ENCODE assay signal across 13 cellular contexts in genomic region chr4:143699331-143700059, GRCh38. TPM values are rescaled to one million over a fixed set of nuclear protein-coding genes. Genes with fewer than 3 reads are reported as not detected.
DNase-seq lines count a peak whose midpoint lies in the region; ATAC-seq and TF ChIP-seq lines count a peak whose summit lies in the region.
"Had no signal": no experiment of that assay in that cellular context is flagged by ENCODE, and none has a peak within 500 bp of the region (broad histone marks: within the 10 kb centered on the region; RNA-seq: fewer than 3 reads in every experiment).

No MANE protein-coding gene starts in this region.

- H3K4me3 Mint-ChIP-seq in MCF 10A (ENCODE audit: unreplicated experiment): peak overlapping the region; percentile 68
- H3K4me3 Mint-ChIP-seq in naive thymus-derived CD8-positive, alpha-beta T cell: peak overlapping the region in 6 of 10 donors; percentile 13 to 70 (median 54)

- no peak overlapping the region for H3K9ac ChIP-seq in mammary epithelial cell (ENCODE audit: insufficient read depth, low read length)

- H3K27me3 Mint-ChIP-seq in MCF 10A (ENCODE audit: insufficient read depth, unreplicated experiment): peaks cover 84% of the 10 kb centered on the region
- H3K27me3 Mint-ChIP-seq in naive thymus-derived CD8-positive, alpha-beta T cell: peaks cover 13 to 60% (median 56%) of the 10 kb centered on the region in 5 donors

- H3K9me3 ChIP-seq in mammary epithelial cell (replicated peaks; ENCODE audit: insufficient read depth, low read length) (no peaks in the 10 kb centered on the region), upper lobe of right lung (no peaks in the 10 kb centered on the region)
- no peaks in the 10 kb centered on the region for H3K9me3 ChIP-seq in effector memory CD4-positive, alpha-beta T cell (ENCODE audit: control insufficient read depth, low read length)
- H3K9me3 ChIP-seq: mucosa of descending colon had no signal

- CTCF ChIA-PET in MCF 10A (lab: Yijun Ruan, JAX) (interaction anchor here (0.7 kb wide), 1 partner anchor 28 kb away, joined by 3 read pairs; no protein-coding TSS in a partner anchor), mammary epithelial cell (lab: Charles Lee; ENCODE audit: low non-redundant PET) (no interaction called here)

- WGBS in mammary epithelial cell (ENCODE audit: low coverage, missing lambda C conversion rate): 77% methylated on average over 17 of the region's 41 CpGs

- BruUV-seq in MCF 10A (replicated peaks; lab: Mats Ljungman, UMichigan) (no TSS peak), mammary epithelial cell (replicated peaks; lab: Mats Ljungman, UMichigan) (no TSS peak)

- no peak for ATAC-seq in naive thymus-derived CD8-positive, alpha-beta T cell
- ATAC-seq in upper lobe of right lung: peak; percentile 5

- H3K4me2 ChIP-seq in mammary epithelial cell (ENCODE audit: insufficient read depth, low read depth, low read length): no peak overlapping the region

- POLR2A ChIA-PET in MCF 10A (lab: Yijun Ruan, JAX): no interaction called here
- POLR2A ChIA-PET in naive thymus-derived CD8-positive, alpha-beta T cell (lab: Charles Lee): no interaction called here

- H3K27ac ChIP-seq in mammary epithelial cell (ENCODE audit: insufficient read depth, low read depth, low read length) (no peak overlapping the region), upper lobe of right lung (no peak overlapping the region)
- no peak overlapping the region for H3K27ac ChIP-seq in effector memory CD4-positive, alpha-beta T cell (ENCODE audit: insufficient read depth, low read length, poor library complexity, severe bottlenecking)

- H3K4me3 ChIP-seq in mammary epithelial cell (replicated peaks in 1 of 3; ENCODE audit: insufficient read depth in 1 of 3, low read depth in 2 of 3, low read length in 3 of 3): no peak overlapping the region
- peak overlapping the region; percentile 45 for H3K4me3 ChIP-seq in effector memory CD4-positive, alpha-beta T cell (ENCODE audit: insufficient read depth, low read depth, low read length, poor library complexity, severe bottlenecking)
- H3K4me3 ChIP-seq in upper lobe of right lung: no peak overlapping the region
- H3K4me3 ChIP-seq: mucosa of descending colon had no signal

- H3K36me3 ChIP-seq in mammary epithelial cell (ENCODE audit: insufficient read depth, low read length) (no peaks in the 10 kb centered on the region), upper lobe of right lung (no peaks in the 10 kb centered on the region)
- no peaks in the 10 kb centered on the region for H3K36me3 ChIP-seq in effector memory CD4-positive, alpha-beta T cell (ENCODE audit: control insufficient read depth, insufficient read depth, low read length)

- H3K36me3 Mint-ChIP-seq in MCF 10A (ENCODE audit: insufficient read depth, unreplicated experiment): no peaks in the 10 kb centered on the region
- H3K36me3 Mint-ChIP-seq in naive thymus-derived CD8-positive, alpha-beta T cell: peaks cover 0 to 22% (median 14%) of the 10 kb centered on the region in 3 donors

- TF ChIP-seq CTCF in MCF 10A (IDR thresholded peaks at IDR 0.05; ENCODE audit: unreplicated experiment) (no peak), mammary epithelial cell (conservative IDR thresholded peaks at IDR 0.05 in 1 of 2, IDR thresholded peaks at IDR 0.05 in 1 of 2; ENCODE audit: extremely low read depth in 1 of 2, insufficient read depth in 1 of 2, low read depth in 1 of 2, low read length in 2 of 2) (no peak), upper lobe of right lung (IDR thresholded peaks at IDR 0.05) (no peak)

- H3K79me2 ChIP-seq in mammary epithelial cell (ENCODE audit: insufficient read depth, low read length): no peaks in the 10 kb centered on the region

- in situ Hi-C loops in mammary epithelial cell (cut with MboI; ENCODE audit: low sequenced_read_pairs in 2 of 2): no loop called here

- H3K27me3 ChIP-seq in mammary epithelial cell (ENCODE audit: insufficient read depth, low read length) (peaks cover 37% of the 10 kb centered on the region), upper lobe of right lung (peaks cover 35% of the 10 kb centered on the region)
- no peaks in the 10 kb centered on the region for H3K27me3 ChIP-seq in effector memory CD4-positive, alpha-beta T cell (replicated peaks; ENCODE audit: control insufficient read depth, insufficient read depth, low read length, poor library complexity, severe bottlenecking)

- H3K27ac Mint-ChIP-seq in MCF 10A (ENCODE audit: low read depth, unreplicated experiment): no peak overlapping the region
- H3K27ac Mint-ChIP-seq in naive thymus-derived CD8-positive, alpha-beta T cell: no peak overlapping the region

- H3K4me1 ChIP-seq in mammary epithelial cell (ENCODE audit: insufficient read depth, low read length): peaks cover 5% of the 10 kb centered on the region
- H3K4me1 ChIP-seq in effector memory CD4-positive, alpha-beta T cell (ENCODE audit: control insufficient read depth, insufficient read depth, low read length, poor library complexity, severe bottlenecking): peaks cover 11% of the 10 kb centered on the region
- peaks cover 10% of the 10 kb centered on the region for H3K4me1 ChIP-seq in upper lobe of right lung

- H2AFZ ChIP-seq in mammary epithelial cell (ENCODE audit: low read depth, low read length): no peak overlapping the region

- intact Hi-C loops in MCF 10A (cut with micrococcal nuclease): no loop called here
- intact Hi-C loops in mammary epithelial cell (cut with micrococcal nuclease): loop anchor here (10.0 kb wide), 1 partner anchor 85 kb away; no protein-coding TSS in a partner anchor
- intact Hi-C loops in upper lobe of right lung (cut with DNase I): no loop called here

- DNase-seq in MCF 10A (ENCODE audit: unreplicated experiment) (no peak), mammary epithelial cell (no peak), upper lobe of right lung (no peak), NCI-H2171 treated with DMSO at 0.1 percent for 48 hours (lab: John Stamatoyannopoulos, UW) (no peak), NCI-H524 (lab: John Stamatoyannopoulos, UW) (no peak), NCI-H345 treated with DMSO at 0.1 percent for 48 hours (lab: John Stamatoyannopoulos, UW; ENCODE audit: unreplicated experiment) (no peak)
- no peak for DNase-seq in effector memory CD4-positive, alpha-beta T cell
- no peak for DNase-seq in naive thymus-derived CD8-positive, alpha-beta T cell
- DNase-seq: DMS79 treated with DMSO at 0.1 percent for 48 hours, KBM-7, NCI-H1930 had no signal

- dilution Hi-C loops in mammary epithelial cell (cut with HindIII; ENCODE audit: low sequenced_read_pairs): no loop called here

- H4K20me1 ChIP-seq in mammary epithelial cell (ENCODE audit: insufficient read depth, low read length): peaks cover 2% of the 10 kb centered on the region

- no peaks in the 10 kb centered on the region for H3K9me3 Mint-ChIP-seq in MCF 10A (ENCODE audit: unreplicated experiment)
- peaks cover 0 to 19% (median 5%) of the 10 kb centered on the region in 9 donors for H3K9me3 Mint-ChIP-seq in naive thymus-derived CD8-positive, alpha-beta T cell

- H3K4me1 Mint-ChIP-seq in MCF 10A (ENCODE audit: insufficient read depth, unreplicated experiment): peaks cover 7% of the 10 kb centered on the region
- H3K4me1 Mint-ChIP-seq in naive thymus-derived CD8-positive, alpha-beta T cell: peaks cover 9 to 19% (median 13%) of the 10 kb centered on the region in 4 donors

RNA-seq across cellular contexts. Expression of gene FREM3, which starts 1.0 kb away (rescaled TPM):
- not detected in 2 replicates for total RNA-seq in MCF 10A (2022)
- not detected for total RNA-seq in mammary epithelial cell
- polyA plus RNA-seq in mammary epithelial cell: not detected
- not detected for polyA minus RNA-seq in mammary epithelial cell
- not detected for total RNA-seq in naive thymus-derived CD8-positive, alpha-beta T cell
- not detected for polyA plus RNA-seq in naive thymus-derived CD8-positive, alpha-beta T cell
- 0.78 TPM for total RNA-seq in upper lobe of right lung
- total RNA-seq: activated CD8-positive, alpha-beta memory T cell treated with anti-CD3 and anti-CD28 coated beads for 36 hours; mucosa of descending colon had no signal
